Comparison of ENCODE assay signal across 20 cellular contexts in the genomic region with DNA sequence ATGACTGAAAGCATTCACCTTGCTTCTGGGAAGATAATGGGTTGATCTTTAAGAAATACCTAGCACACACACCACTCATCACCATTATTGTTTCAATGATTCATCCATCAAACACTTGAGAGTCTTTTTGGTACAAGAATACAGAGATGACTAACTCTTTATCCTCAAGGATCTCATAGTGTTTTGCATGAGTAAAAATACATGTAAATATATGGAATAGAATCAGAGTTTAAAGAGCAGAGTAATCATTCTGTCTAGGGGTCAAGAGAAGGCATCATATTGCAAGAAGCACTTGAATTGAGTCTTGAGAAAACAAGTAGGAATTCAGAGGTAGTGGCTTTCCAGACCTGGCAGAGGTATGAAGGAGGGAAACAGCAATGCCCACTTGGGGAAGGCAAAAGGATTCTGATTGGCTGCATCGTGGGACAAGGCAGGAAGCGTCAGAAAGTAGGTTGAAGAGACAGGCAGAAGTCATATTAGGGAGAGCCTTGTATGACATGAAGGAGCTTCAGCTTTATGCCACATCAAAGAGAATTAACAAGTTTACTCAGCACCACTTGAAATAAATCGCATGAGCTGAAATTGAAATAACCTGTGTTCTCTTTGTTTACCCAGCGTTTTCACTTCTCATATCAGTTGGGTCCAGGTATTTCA.
A peak's percentile ranks its signal among the peaks of the same experiment; 100 is the strongest.
DNase-seq lines count a peak whose midpoint lies in the region; ATAC-seq, FAIRE-seq and TF ChIP-seq lines count a peak whose summit lies in the region.
"Had no signal": no experiment of that assay in that cellular context is flagged by ENCODE, and none has a peak within 500 bp of the region (broad histone marks: within the 10 kb centered on the region; RNA-seq: fewer than 3 reads in every experiment).

No MANE protein-coding gene starts in this region.

- H3K4me1 ChIP-seq in RWPE2 (ENCODE audit: insufficient read depth, poor library complexity, severe bottlenecking): peaks cover 8% of the 10 kb centered on the region

- DNase-seq in HT1080 (ENCODE audit: low read depth) (peak; percentile 71), RWPE2 (ENCODE audit: low spot score) (no peak), fibroblast of pulmonary artery (ENCODE audit: low read depth) (peak; percentile 4), ecto neural progenitor cell (ENCODE audit: low spot score) (no peak), GM12891 (ENCODE audit: insufficient read length, low spot score) (no peak)
- DNase-seq: activated CD4-positive, alpha-beta T cell treated with anti-CD3 and anti-CD28 coated beads for 36 hours; activated CD8-positive, alpha-beta memory T cell treated with anti-CD3 and anti-CD28 coated beads, Interleukin-2, amount 50 U/mL, for 4 hours; activated naive CD4-positive, alpha-beta T cell; dorsolateral prefrontal cortex; hypothalamus; Kasumi-1; NCI-H1436; NCI-H2227 treated with DMSO at 0.1 percent for 48 hours; SIG-M5; sigmoid colon; stimulated activated CD4-positive, alpha-beta T cell treated with anti-CD3 and anti-CD28 coated beads, Interleukin-4, amount 100 ng/mL, for 4 hours had no signal

- no peak for TF ChIP-seq POLR2A in GM12891 (IDR thresholded peaks at IDR 0.05; ENCODE audit: low read depth, low read length)

- H3K4me3 ChIP-seq in RWPE2 (ENCODE audit: severe bottlenecking): no peak overlapping the region
- no peak overlapping the region for H3K4me3 ChIP-seq in fibroblast of pulmonary artery (replicated peaks; ENCODE audit: low read depth, low read length)
- H3K4me3 ChIP-seq: dorsolateral prefrontal cortex, sigmoid colon had no signal

- H3K27ac ChIP-seq in RWPE2 (ENCODE audit: poor library complexity, severe bottlenecking): peak overlapping the region; percentile 35
- H3K27ac ChIP-seq: C4-2B, dorsolateral prefrontal cortex, sigmoid colon had no signal

- no peak for TF ChIP-seq CTCF in RWPE2 (IDR thresholded peaks at IDR 0.05; ENCODE audit: poor library complexity, severe bottlenecking)
- no peak for TF ChIP-seq CTCF in fibroblast of pulmonary artery (IDR thresholded peaks at IDR 0.05; ENCODE audit: low read length, missing control alignments)

- ATAC-seq in RWPE2 (ENCODE audit: low read depth) (peak; percentile 99), GM21723 (IDR thresholded peaks at IDR 0.05; ENCODE audit: unreplicated experiment) (no peak), HG03439 (IDR thresholded peaks at IDR 0.05; ENCODE audit: unreplicated experiment) (no peak)
- ATAC-seq: activated CD4-positive, alpha-beta T cell treated with anti-CD3 and anti-CD28 coated beads for 36 hours; left lobe of liver had no signal

- peaks cover 2% of the 10 kb centered on the region for H3K9me3 ChIP-seq in RWPE2 (ENCODE audit: severe bottlenecking)

- FAIRE-seq in GM12891 (lab: Jason Lieb, UNC): no peak

- H3K27me3 ChIP-seq in RWPE2 (ENCODE audit: insufficient read depth, poor library complexity, severe bottlenecking): no peaks in the 10 kb centered on the region
- H3K27me3 ChIP-seq: sigmoid colon had no signal

- no peaks in the 10 kb centered on the region for H3K36me3 ChIP-seq in RWPE2 (ENCODE audit: low read depth)
- H3K36me3 ChIP-seq: sigmoid colon had no signal

TF ChIP-seq in GM12891, 5 proteins besides CTCF, POLR2A, EP300 and RAD21:
- no peak for TF ChIP-seq POU2F2 (IDR thresholded peaks at IDR 0.05; ENCODE audit: low read depth, low read length)
- TF ChIP-seq POLR2AphosphoS5 (IDR thresholded peaks at IDR 0.05; ENCODE audit: low read depth, low read length): no peak
- no peak for TF ChIP-seq PAX5 (IDR thresholded peaks at IDR 0.05; ENCODE audit: insufficient read depth, low read length, severe bottlenecking)
- no peak for TF ChIP-seq SPI1 (IDR thresholded peaks at IDR 0.05; ENCODE audit: low read depth, low read length)
- no peak for TF ChIP-seq TAF1 (IDR thresholded peaks at IDR 0.05; ENCODE audit: low read depth, low read length)

Comparison
In these comparisons a context has a peak if more than half of its experiments do, and no peak if none do; other contexts are left out.
1. DNase-seq: peak in HT1080 (single experiment) and fibroblast of pulmonary artery (single experiment); none in RWPE2 (single experiment), ecto neural progenitor cell (single experiment) and GM12891 (single experiment).